28 cellular contexts compared by ENCODE assay signal in the genomic region with DNA sequence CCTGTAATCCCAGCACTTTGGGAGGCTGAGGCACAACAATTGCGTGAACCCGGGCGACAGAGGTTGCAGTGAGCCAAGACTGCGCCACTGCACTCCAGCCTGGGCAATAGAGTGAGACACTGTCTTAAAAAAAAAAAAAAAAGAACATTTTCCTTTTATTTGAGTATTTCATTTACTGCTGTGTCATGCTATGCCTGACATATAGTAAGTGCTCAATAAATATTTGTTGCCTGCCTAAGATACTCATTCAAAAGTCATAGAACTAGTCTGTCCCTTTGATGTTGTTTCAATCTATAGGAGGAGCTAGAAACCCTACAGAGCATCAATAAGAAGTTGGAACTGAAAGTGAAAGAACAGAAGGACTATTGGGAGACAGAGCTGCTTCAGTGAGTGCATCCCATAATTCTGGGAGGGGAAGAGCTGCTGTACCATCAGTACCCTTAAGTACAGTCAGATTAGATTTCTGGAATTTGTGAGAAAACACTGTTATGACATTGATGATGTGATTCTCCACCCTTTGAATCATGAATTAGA. TPM values are rescaled to one million over a fixed set of nuclear protein-coding genes. Genes with fewer than 3 reads are reported as not detected.
DNase-seq lines count a peak whose midpoint lies in the region; ATAC-seq, FAIRE-seq and TF ChIP-seq lines count a peak whose summit lies in the region.
"Had no signal": no experiment of that assay in that cellular context is flagged by ENCODE, and none has a peak within 500 bp of the region (broad histone marks: within the 10 kb centered on the region; RNA-seq: fewer than 3 reads in every experiment).

No MANE protein-coding gene starts in this region.

- no peaks in the 10 kb centered on the region for H4K20me1 ChIP-seq in BLaER1
- no peaks in the 10 kb centered on the region for H4K20me1 ChIP-seq in Karpas-422 (ENCODE audit: insufficient read depth, low read depth, low read length)
- no peaks in the 10 kb centered on the region for H4K20me1 ChIP-seq in OCI-LY7 (ENCODE audit: insufficient read depth, low read length)

- no peak overlapping the region for H3K4me3 Mint-ChIP-seq in activated T-helper 1 cell treated with anti-CD3 and anti-CD28 coated beads, Interleukin-12 subunit alpha, Interleukin-12 subunit beta, Interleukin-2, Interleukin-4 antibody, amounts not matched to agents 30 ng/mL and 10 ng/mL and 1 ng/mL, durations not matched to agents 14 hours and 24 hours and 36 hours
- H3K4me3 Mint-ChIP-seq: activated naive CD8-positive, alpha-beta T cell; GM23338; memory B cell; WTC11 had no signal

- no peak overlapping the region for H3K4me3 ChIP-seq in A549
- peak overlapping the region; percentile 25; the same call in 1 of the 2 replicates for H3K4me3 ChIP-seq in BLaER1
- H3K4me3 ChIP-seq in Karpas-422 (ENCODE audit: low read length): no peak overlapping the region
- H3K4me3 ChIP-seq in OCI-LY7 (ENCODE audit: low read depth, low read length, poor library complexity, severe bottlenecking): no peak overlapping the region
- H3K4me3 ChIP-seq: GM23338, heart left ventricle, sigmoid colon, stomach, transverse colon had no signal

- intact Hi-C loops in activated T-helper 1 cell treated with anti-CD3 and anti-CD28 coated beads, Interleukin-12 subunit alpha, Interleukin-12 subunit beta, Interleukin-2, Interleukin-4 antibody, amounts not matched to agents 30 ng/mL and 10 ng/mL and 1 ng/mL, durations not matched to agents 14 hours and 24 hours and 36 hours (cut with micrococcal nuclease): no loop called here
- intact Hi-C loops in OCI-LY7 (cut with micrococcal nuclease; ENCODE audit: unreplicated experiment): no loop called here

- H3K27ac Mint-ChIP-seq in activated T-helper 1 cell treated with anti-CD3 and anti-CD28 coated beads, Interleukin-12 subunit alpha, Interleukin-12 subunit beta, Interleukin-2, Interleukin-4 antibody, amounts not matched to agents 30 ng/mL and 10 ng/mL and 1 ng/mL, durations not matched to agents 14 hours and 24 hours and 36 hours: peak overlapping the region; percentile 7
- H3K27ac Mint-ChIP-seq: activated naive CD8-positive, alpha-beta T cell; GM23338; memory B cell; WTC11 had no signal

- H3K36me3 ChIP-seq in BLaER1 (peaks cover 81% of the 10 kb centered on the region), Karpas-422 (ENCODE audit: insufficient read depth, low read length) (no peaks in the 10 kb centered on the region), OCI-LY7 (ENCODE audit: insufficient read depth, low read length) (peaks cover 14% of the 10 kb centered on the region; the same call in 1 of the 2 replicates)

- H3K4me2 ChIP-seq in A549: no peak overlapping the region
- H3K4me2 ChIP-seq in BLaER1: peak overlapping the region; percentile 80
- H3K4me2 ChIP-seq in Karpas-422 (ENCODE audit: low read depth, low read length, poor library complexity, severe bottlenecking): no peak overlapping the region
- H3K4me2 ChIP-seq in OCI-LY7 (ENCODE audit: low read length): no peak overlapping the region
- H3K4me2 ChIP-seq: GM23338, SK-N-SH had no signal

- H3K27me3 ChIP-seq in BLaER1 (no peaks in the 10 kb centered on the region), Karpas-422 (ENCODE audit: low read length) (no peaks in the 10 kb centered on the region)
- H3K27me3 ChIP-seq: heart left ventricle, sigmoid colon, stomach, transverse colon had no signal

- H3K9me3 Mint-ChIP-seq in activated T-helper 1 cell treated with anti-CD3 and anti-CD28 coated beads, Interleukin-12 subunit alpha, Interleukin-12 subunit beta, Interleukin-2, Interleukin-4 antibody, amounts not matched to agents 30 ng/mL and 10 ng/mL and 1 ng/mL, durations not matched to agents 14 hours and 24 hours and 36 hours: no peaks in the 10 kb centered on the region
- H3K9me3 Mint-ChIP-seq: GM23338, memory B cell, WTC11 had no signal

- H2AFZ ChIP-seq in Karpas-422 (ENCODE audit: low read length) (no peak overlapping the region), OCI-LY7 (ENCODE audit: low read length) (no peak overlapping the region)
- H2AFZ ChIP-seq: GM23338 had no signal

- peak overlapping the region in 1 of 2 experiments; percentile 25; a peak in 1 of 6 replicates for H3K27ac ChIP-seq in A549
- peak overlapping the region; percentile 69 for H3K27ac ChIP-seq in BLaER1
- H3K27ac ChIP-seq in Karpas-422 (ENCODE audit: low read length): no peak overlapping the region
- no peak overlapping the region for H3K27ac ChIP-seq in OCI-LY7 (ENCODE audit: low read depth, low read length, poor library complexity, severe bottlenecking)
- H3K27ac ChIP-seq: RWPE1, sigmoid colon, stomach, transverse colon had no signal

- CTCF ChIA-PET in A549 (lab: Yijun Ruan, JAX): interaction anchor here (1.2 to 76.6 kb wide), 5 partner anchors 7 to 179 kb away, joined by 4 to 3251 read pairs (median 11); partner anchors contain the start of genes ATP5MC1, CALCOCO2 and TTLL6
- CTCF ChIA-PET in OCI-LY7 (lab: Charles Lee; ENCODE audit: unreplicated experiment): no interaction called here

- no peak for TF ChIP-seq RAD21 in A549 (conservative IDR thresholded peaks at IDR 0.05 in 1 of 2, IDR thresholded peaks at IDR 0.05 in 1 of 2)

- WGBS in A549 (ENCODE audit: missing lambda C conversion rate): 95% methylated on average over 4 of the region's 4 CpGs

- no peak for TF ChIP-seq POLR2A in A549 (IDR thresholded peaks at IDR 0.05; ENCODE audit: low read length)

- TF ChIP-seq CTCF in A549 (IDR thresholded peaks at IDR 0.05): no peak
- no peak for TF ChIP-seq CTCF in OCI-LY7 (conservative IDR thresholded peaks at IDR 0.05; ENCODE audit: low read length)

- BruUV-seq in OCI-LY7 (replicated peaks; lab: Mats Ljungman, UMichigan): no TSS peak

- no peak for TF ChIP-seq EP300 in A549 (IDR thresholded peaks at IDR 0.05)

- H3K36me3 Mint-ChIP-seq in activated T-helper 1 cell treated with anti-CD3 and anti-CD28 coated beads, Interleukin-12 subunit alpha, Interleukin-12 subunit beta, Interleukin-2, Interleukin-4 antibody, amounts not matched to agents 30 ng/mL and 10 ng/mL and 1 ng/mL, durations not matched to agents 14 hours and 24 hours and 36 hours (ENCODE audit: low read depth): peaks cover 44% of the 10 kb centered on the region

- H3K9ac ChIP-seq in BLaER1: no peak overlapping the region
- H3K9ac ChIP-seq in Karpas-422 (ENCODE audit: low read length): no peak overlapping the region
- H3K9ac ChIP-seq: SK-N-SH had no signal

- H3K9me3 ChIP-seq in A549: no peaks in the 10 kb centered on the region
- no peaks in the 10 kb centered on the region for H3K9me3 ChIP-seq in BLaER1
- H3K9me3 ChIP-seq in Karpas-422 (ENCODE audit: low read length): no peaks in the 10 kb centered on the region
- H3K9me3 ChIP-seq in OCI-LY7 (ENCODE audit: low read length): no peaks in the 10 kb centered on the region
- H3K9me3 ChIP-seq: heart left ventricle, sigmoid colon, SK-N-SH, stomach, transverse colon had no signal

- no peaks in the 10 kb centered on the region for H3K27me3 Mint-ChIP-seq in activated T-helper 1 cell treated with anti-CD3 and anti-CD28 coated beads, Interleukin-12 subunit alpha, Interleukin-12 subunit beta, Interleukin-2, Interleukin-4 antibody, amounts not matched to agents 30 ng/mL and 10 ng/mL and 1 ng/mL, durations not matched to agents 14 hours and 24 hours and 36 hours (ENCODE audit: insufficient read depth)
- H3K27me3 Mint-ChIP-seq: activated naive CD8-positive, alpha-beta T cell; memory B cell had no signal

- POLR2A ChIA-PET in A549 (lab: Yijun Ruan, JAX) (no interaction called here), OCI-LY7 (lab: Charles Lee) (interaction anchor here (0.8 kb wide), 1 partner anchor 54 kb away, joined by 3 read pairs; no protein-coding TSS in a partner anchor)

- no peak for FAIRE-seq in A549 (lab: Jason Lieb, UNC)
- FAIRE-seq: GM18507 had no signal

- no peaks in the 10 kb centered on the region for H3K79me2 ChIP-seq in Karpas-422 (ENCODE audit: low read length)
- H3K79me2 ChIP-seq in OCI-LY7 (ENCODE audit: insufficient read depth, low read depth, low read length): no peaks in the 10 kb centered on the region

- no peaks in the 10 kb centered on the region for H3K9me2 ChIP-seq in Karpas-422 (replicated peaks; ENCODE audit: insufficient read depth, low read length)
- no peaks in the 10 kb centered on the region for H3K9me2 ChIP-seq in OCI-LY7 (ENCODE audit: insufficient read depth, low read length)
- H3K9me2 ChIP-seq: SK-N-SH had no signal

- H3K4me1 ChIP-seq in A549 (0 out of 3 replicates have a peak, but pooled peaks cover 5% of the 10 kb centered on the region), BLaER1 (peaks cover 54% of the 10 kb centered on the region), Karpas-422 (ENCODE audit: low read length) (no peaks in the 10 kb centered on the region), OCI-LY7 (ENCODE audit: insufficient read depth, low read length, poor library complexity, severe bottlenecking) (no peaks in the 10 kb centered on the region)
- H3K4me1 ChIP-seq: stomach, transverse colon had no signal

- peaks cover 9% of the 10 kb centered on the region for H3K4me1 Mint-ChIP-seq in activated T-helper 1 cell treated with anti-CD3 and anti-CD28 coated beads, Interleukin-12 subunit alpha, Interleukin-12 subunit beta, Interleukin-2, Interleukin-4 antibody, amounts not matched to agents 30 ng/mL and 10 ng/mL and 1 ng/mL, durations not matched to agents 14 hours and 24 hours and 36 hours (ENCODE audit: low read depth)
- H3K4me1 Mint-ChIP-seq: GM23338, memory B cell had no signal

- no peak for DNase-seq in A549 (ENCODE audit: low read depth in 1 of 2, low spot score in 1 of 2)
- DNase-seq in Karpas-422: peak; percentile 22
- no peak for DNase-seq in activated T-helper 1 cell treated with anti-CD3 and anti-CD28 coated beads, Interleukin-12 subunit alpha, Interleukin-12 subunit beta, Interleukin-2, Interleukin-4 antibody, amounts not matched to agents 30 ng/mL and 10 ng/mL and 1 ng/mL, durations not matched to agents 14 hours and 24 hours and 36 hours (ENCODE audit: low spot score)
- DNase-seq in NCI-H187 treated with DMSO at 0.1 percent for 48 hours (lab: John Stamatoyannopoulos, UW): no peak
- DNase-seq in OCI-LY7 (ENCODE audit: low spot score): no peak
- DNase-seq in GM03348 (ENCODE audit: low spot score): no peak
- DNase-seq: DMS153; GF-D8; heart left ventricle; KBM-7; NCI-H1048; NCI-H1694 treated with DMSO at 0.1 percent for 48 hours; NCI-H526; posterior cingulate gyrus; sigmoid colon; SK-N-SH; stimulated activated CD4-positive, alpha-beta T cell treated with anti-CD3 and anti-CD28 coated beads, Interleukin-15, amount 100 ng/mL, for 24 hours; stomach; T1000; transverse colon had no signal

- ATAC-seq in A549: no peak
- ATAC-seq: GM23338, heart left ventricle, WTC11 had no signal

RNA-seq across cellular contexts. Expression of gene CALCOCO2, which starts 20.0 kb away (rescaled TPM):
- 194 and 199 TPM in 2 replicates for polyA plus RNA-seq in A549 (2011; rRNA removed)
- polyA plus RNA-seq in A549 (2012; cell fraction: cytosol; rRNA removed): 26.8 and 27.1 TPM in 2 replicates
- polyA plus RNA-seq in A549 (2012; cell fraction: nucleus; rRNA removed): 20.8 and 28.6 TPM in 2 replicates
- polyA plus RNA-seq in A549 (2017; fragmentation: RNase III; extraction: RNeasy Plus Mini Kit Qiagen cat#74134 plus additional on column Dnase treatment): 71.6 to 74.5 TPM (median 72.5 TPM) in 3 replicates
- 105 and 145 TPM in 2 replicates for polyA minus RNA-seq in A549 (2011; rRNA and poly(A)+ RNA removed)
- total RNA-seq in Karpas-422 (2014; rRNA removed; shearing (Covaris generic); ENCODE audit: low replicate concordance): 21.8 and 29.7 TPM in 2 replicates
- 50.3 and 57.9 TPM in 2 replicates for total RNA-seq in activated T-helper 1 cell treated with anti-CD3 and anti-CD28 coated beads, Interleukin-12 subunit alpha, Interleukin-12 subunit beta, Interleukin-2, Interleukin-4 antibody, amounts not matched to agents 30 ng/mL and 10 ng/mL and 1 ng/mL, durations not matched to agents 14 hours and 24 hours and 36 hours
- total RNA-seq in OCI-LY7 (2014; rRNA removed; shearing (Covaris generic)): 15.3 and 22.7 TPM in 2 replicates
- 64.5 and 77.9 TPM in 2 replicates for total RNA-seq in OCI-LY7 (2022)

RNA-seq across cellular contexts. Expression of gene TTLL6, which starts 33.8 kb away (rescaled TPM):
- polyA plus RNA-seq in A549 (2011; rRNA removed) (7.8 and 8.9 TPM in 2 replicates), A549 (2017; fragmentation: RNase III; extraction: RNeasy Plus Mini Kit Qiagen cat#74134 plus additional on column Dnase treatment) (1.1 to 1.6 TPM (median 1.3 TPM) in 3 replicates)
- 1.6 and 1.7 TPM in 2 replicates for polyA plus RNA-seq in A549 (2012; cell fraction: cytosol; rRNA removed)
- 3.9 and 5.4 TPM in 2 replicates for polyA plus RNA-seq in A549 (2012; cell fraction: nucleus; rRNA removed)
- 3.7 and 6.0 TPM in 2 replicates for polyA minus RNA-seq in A549 (2011; rRNA and poly(A)+ RNA removed)
- not detected in 2 replicates for total RNA-seq in Karpas-422 (2014; rRNA removed; shearing (Covaris generic); ENCODE audit: low replicate concordance)
- total RNA-seq in activated T-helper 1 cell treated with anti-CD3 and anti-CD28 coated beads, Interleukin-12 subunit alpha, Interleukin-12 subunit beta, Interleukin-2, Interleukin-4 antibody, amounts not matched to agents 30 ng/mL and 10 ng/mL and 1 ng/mL, durations not matched to agents 14 hours and 24 hours and 36 hours: not detected in 2 replicates
- not detected in 2 replicates for total RNA-seq in OCI-LY7 (2014; rRNA removed; shearing (Covaris generic))
- not detected in 2 replicates for total RNA-seq in OCI-LY7 (2022)
- total RNA-seq: epithelial cell of proximal tubule had no signal

RNA-seq across cellular contexts. Expression of gene ATP5MC1, which starts 41.7 kb away (rescaled TPM):
- polyA plus RNA-seq in A549 (2011; rRNA removed) (287 and 394 TPM in 2 replicates), A549 (2017; fragmentation: RNase III; extraction: RNeasy Plus Mini Kit Qiagen cat#74134 plus additional on column Dnase treatment) (545 to 704 TPM (median 623 TPM) in 3 replicates)
- polyA plus RNA-seq in A549 (2012; cell fraction: cytosol; rRNA removed): 1,184 and 1,265 TPM in 2 replicates
- polyA plus RNA-seq in A549 (2012; cell fraction: nucleus; rRNA removed): 1,009 and 1,026 TPM in 2 replicates
- 199 and 252 TPM in 2 replicates for polyA minus RNA-seq in A549 (2011; rRNA and poly(A)+ RNA removed)
- 120 and 167 TPM in 2 replicates for total RNA-seq in Karpas-422 (2014; rRNA removed; shearing (Covaris generic); ENCODE audit: low replicate concordance)
- total RNA-seq in activated T-helper 1 cell treated with anti-CD3 and anti-CD28 coated beads, Interleukin-12 subunit alpha, Interleukin-12 subunit beta, Interleukin-2, Interleukin-4 antibody, amounts not matched to agents 30 ng/mL and 10 ng/mL and 1 ng/mL, durations not matched to agents 14 hours and 24 hours and 36 hours: 149 and 155 TPM in 2 replicates
- 97.4 and 120 TPM in 2 replicates for total RNA-seq in OCI-LY7 (2014; rRNA removed; shearing (Covaris generic))
- 96.4 and 135 TPM in 2 replicates for total RNA-seq in OCI-LY7 (2022)

RNA-seq across cellular contexts. Expression of gene UBE2Z, which starts 57.3 kb away (rescaled TPM):
- 174 and 196 TPM in 2 replicates for polyA plus RNA-seq in A549 (2011; rRNA removed)
- polyA plus RNA-seq in A549 (2012; cell fraction: cytosol; rRNA removed): 108 and 127 TPM in 2 replicates
- 71.6 and 111 TPM in 2 replicates for polyA plus RNA-seq in A549 (2012; cell fraction: nucleus; rRNA removed)
- polyA plus RNA-seq in A549 (2017; fragmentation: RNase III; extraction: RNeasy Plus Mini Kit Qiagen cat#74134 plus additional on column Dnase treatment): 104 to 114 TPM (median 109 TPM) in 3 replicates
- polyA minus RNA-seq in A549 (2011; rRNA and poly(A)+ RNA removed): 155 and 161 TPM in 2 replicates
- total RNA-seq in Karpas-422 (2014; rRNA removed; shearing (Covaris generic); ENCODE audit: low replicate concordance): 43.8 and 47.1 TPM in 2 replicates
- total RNA-seq in activated T-helper 1 cell treated with anti-CD3 and anti-CD28 coated beads, Interleukin-12 subunit alpha, Interleukin-12 subunit beta, Interleukin-2, Interleukin-4 antibody, amounts not matched to agents 30 ng/mL and 10 ng/mL and 1 ng/mL, durations not matched to agents 14 hours and 24 hours and 36 hours: 88.8 and 91.5 TPM in 2 replicates
- 44.7 and 52.3 TPM in 2 replicates for total RNA-seq in OCI-LY7 (2014; rRNA removed; shearing (Covaris generic))
- 81.1 and 81.2 TPM in 2 replicates for total RNA-seq in OCI-LY7 (2022)
